ENCODE assay signal across 17 cellular contexts in the genomic region with DNA sequence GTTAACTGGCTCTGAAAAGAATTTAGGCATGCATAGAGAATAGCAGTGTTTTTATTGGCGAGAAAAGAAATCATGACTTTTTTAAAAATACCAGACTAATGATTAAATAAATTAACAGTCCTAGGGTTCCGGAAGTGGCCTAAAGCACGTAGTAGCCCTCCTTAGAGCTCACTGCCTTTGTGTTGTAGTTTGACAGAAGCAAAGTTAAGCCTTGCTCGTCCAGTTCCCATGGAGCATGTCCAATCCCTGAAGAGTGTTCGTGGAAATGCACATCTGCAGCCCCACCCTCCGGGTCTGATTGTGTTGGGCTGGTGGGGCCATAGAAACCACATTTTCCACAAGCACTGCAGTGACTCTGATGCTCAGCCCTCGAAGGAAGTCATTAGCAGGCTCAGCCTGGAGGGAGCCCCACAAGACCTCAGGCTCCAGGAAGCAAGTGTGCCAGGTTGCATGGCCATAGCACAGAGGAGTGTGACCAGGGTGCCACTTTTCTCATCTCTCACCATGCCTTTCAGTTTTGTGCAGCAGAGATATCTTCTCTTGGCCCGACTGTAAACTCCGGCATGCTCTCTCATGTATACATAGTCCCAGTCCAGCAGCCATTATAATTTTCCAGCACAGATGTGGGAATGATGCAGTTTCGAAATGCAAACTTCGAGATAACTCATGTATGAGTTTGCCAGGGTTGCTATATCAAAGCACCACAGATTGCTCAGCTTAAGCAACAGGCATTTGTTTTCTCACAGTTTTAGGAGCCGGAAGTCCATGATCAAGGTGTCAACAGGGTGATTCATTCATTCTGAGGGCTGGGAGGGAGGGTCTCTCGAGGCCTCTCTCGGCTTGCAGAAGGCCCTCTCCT.
DNase-seq lines count a peak whose midpoint lies in the region; ATAC-seq and TF ChIP-seq lines count a peak whose summit lies in the region.
"Had no signal": no experiment of that assay in that cellular context is flagged by ENCODE, and none has a peak within 500 bp of the region (broad histone marks: within the 10 kb centered on the region; RNA-seq: fewer than 3 reads in every experiment).

No MANE protein-coding gene starts in this region.

- peaks cover 60% of the 10 kb centered on the region for H3K27me3 Mint-ChIP-seq in Calu3 (ENCODE audit: unreplicated experiment)
- H3K27me3 Mint-ChIP-seq: IgD-negative memory B cell had no signal

- ATAC-seq in stimulated activated effector memory CD8-positive, alpha-beta T cell treated with anti-CD3 and anti-CD28 coated beads, Interleukin-12 subunit alpha, Interleukin-12 subunit beta, amount 100 ng/mL, for 72 hours: peak; percentile 32
- ATAC-seq: naive thymus-derived CD4-positive, alpha-beta T cell; psoas muscle; T-helper 17 cell had no signal

- no peaks in the 10 kb centered on the region for H3K27me3 ChIP-seq in HAP-1 (ENCODE audit: low read depth)
- H3K27me3 ChIP-seq: hepatocyte had no signal

- no peak for TF ChIP-seq CTCF in fibroblast of pulmonary artery (IDR thresholded peaks at IDR 0.05; ENCODE audit: low read length, missing control alignments)
- no peak for TF ChIP-seq CTCF in Calu3 (IDR thresholded peaks at IDR 0.05; ENCODE audit: unreplicated experiment)

- DNase-seq in NK-92 treated with Interleukin-12 subunit alpha and Interleukin-12 subunit beta, amount 100 ng/mL, for 24 hours (lab: John Stamatoyannopoulos, UW): peak; percentile 67
- DNase-seq in NK-92 (lab: John Stamatoyannopoulos, UW; ENCODE audit: unreplicated experiment) (no peak), NCI-H226 (peak; percentile 73), fibroblast of pulmonary artery (ENCODE audit: low read depth) (peak; percentile 64), Calu3 (no peak), DMS53 (lab: John Stamatoyannopoulos, UW) (no peak), HAP-1 (ENCODE audit: low spot score in 2 of 2) (no peak)
- DNase-seq in stimulated activated effector memory CD8-positive, alpha-beta T cell treated with anti-CD3 and anti-CD28 coated beads, Interleukin-12 subunit alpha, Interleukin-12 subunit beta, amount 100 ng/mL, for 72 hours (ENCODE audit: low spot score in 2 of 2): no peak
- DNase-seq: 8988T; activated naive CD4-positive, alpha-beta T cell treated with Interleukin-2 at 50 U/mL for 16 hours; DMS 273 treated with DMSO at 0.1 percent for 48 hours; naive thymus-derived CD4-positive, alpha-beta T cell; NCI-H1048; psoas muscle; T-helper 17 cell had no signal

- intact Hi-C loops in Calu3 (cut with micrococcal nuclease; ENCODE audit: unreplicated experiment): no loop called here

- H3K4me3 Mint-ChIP-seq in stimulated activated effector memory CD8-positive, alpha-beta T cell treated with anti-CD3 and anti-CD28 coated beads, Interleukin-12 subunit alpha, Interleukin-12 subunit beta, amount 100 ng/mL, for 72 hours: no peak overlapping the region
- no peak overlapping the region for H3K4me3 Mint-ChIP-seq in Calu3 (ENCODE audit: low read depth, unreplicated experiment)
- H3K4me3 Mint-ChIP-seq: IgD-negative memory B cell; naive thymus-derived CD4-positive, alpha-beta T cell; T-helper 17 cell had no signal

- no peaks in the 10 kb centered on the region for H3K4me1 ChIP-seq in HAP-1
- H3K4me1 ChIP-seq: psoas muscle had no signal

- in situ Hi-C loops in HAP-1 (cut with MboI; ENCODE audit: low sequenced_read_pairs): no loop called here

- no peaks in the 10 kb centered on the region for H3K9me3 ChIP-seq in HAP-1
- H3K9me3 ChIP-seq: psoas muscle had no signal

- H3K36me3 Mint-ChIP-seq in stimulated activated effector memory CD8-positive, alpha-beta T cell treated with anti-CD3 and anti-CD28 coated beads, Interleukin-12 subunit alpha, Interleukin-12 subunit beta, amount 100 ng/mL, for 72 hours: no peaks in the 10 kb centered on the region
- no peaks in the 10 kb centered on the region for H3K36me3 Mint-ChIP-seq in Calu3 (ENCODE audit: insufficient read depth, unreplicated experiment)
- H3K36me3 Mint-ChIP-seq: naive thymus-derived CD4-positive, alpha-beta T cell had no signal

- no peak overlapping the region for H3K27ac Mint-ChIP-seq in stimulated activated effector memory CD8-positive, alpha-beta T cell treated with anti-CD3 and anti-CD28 coated beads, Interleukin-12 subunit alpha, Interleukin-12 subunit beta, amount 100 ng/mL, for 72 hours
- no peak overlapping the region for H3K27ac Mint-ChIP-seq in Calu3 (ENCODE audit: unreplicated experiment)
- H3K27ac Mint-ChIP-seq: IgD-negative memory B cell; naive thymus-derived CD4-positive, alpha-beta T cell; T-helper 17 cell had no signal

- no TSS peak for BruUV-seq in Calu3 (replicated peaks; lab: Mats Ljungman, UMichigan)

- no peaks in the 10 kb centered on the region for H3K4me1 Mint-ChIP-seq in stimulated activated effector memory CD8-positive, alpha-beta T cell treated with anti-CD3 and anti-CD28 coated beads, Interleukin-12 subunit alpha, Interleukin-12 subunit beta, amount 100 ng/mL, for 72 hours
- H3K4me1 Mint-ChIP-seq in Calu3 (ENCODE audit: low read depth, unreplicated experiment): no peaks in the 10 kb centered on the region
- H3K4me1 Mint-ChIP-seq: naive thymus-derived CD4-positive, alpha-beta T cell; T-helper 17 cell had no signal

- CTCF ChIA-PET in Calu3 (lab: Charles Lee): no interaction called here

- H3K36me3 ChIP-seq in HAP-1 (replicated peaks): no peaks in the 10 kb centered on the region

- H3K4me3 ChIP-seq in fibroblast of pulmonary artery (replicated peaks; ENCODE audit: low read depth, low read length) (no peak overlapping the region), HAP-1 (no peak overlapping the region)
- H3K4me3 ChIP-seq: hepatocyte, psoas muscle had no signal

- H3K9me3 Mint-ChIP-seq in stimulated activated effector memory CD8-positive, alpha-beta T cell treated with anti-CD3 and anti-CD28 coated beads, Interleukin-12 subunit alpha, Interleukin-12 subunit beta, amount 100 ng/mL, for 72 hours: no peaks in the 10 kb centered on the region
- H3K9me3 Mint-ChIP-seq in Calu3 (ENCODE audit: low read depth, unreplicated experiment): peaks cover 5% of the 10 kb centered on the region

Comparison
In these comparisons a context has a peak if more than half of its experiments do, and no peak if none do; other contexts are left out.
1. DNase-seq: peak in NK-92 treated with Interleukin-12 subunit alpha and Interleukin-12 subunit beta, amount 100 ng/mL, for 24 hours (single experiment), NCI-H226 (single experiment) and fibroblast of pulmonary artery (single experiment); none in NK-92 (single experiment), stimulated activated effector memory CD8-positive, alpha-beta T cell treated with anti-CD3 and anti-CD28 coated beads, Interleukin-12 subunit alpha, Interleukin-12 subunit beta, amount 100 ng/mL, for 72 hours (0 of 2), Calu3 (single experiment), DMS53 (single experiment) and HAP-1 (0 of 2).